18 cellular contexts compared by ENCODE assay signal in genomic region chr9:112137066-112137465, GRCh38. TPM values are rescaled to one million over a fixed set of nuclear protein-coding genes. Genes with fewer than 3 reads are reported as not detected.
DNase-seq lines count a peak whose midpoint lies in the region; ATAC-seq and TF ChIP-seq lines count a peak whose summit lies in the region.
"Had no signal": no experiment of that assay in that cellular context is flagged by ENCODE, and none has a peak within 500 bp of the region (broad histone marks: within the 10 kb centered on the region; RNA-seq: fewer than 3 reads in every experiment).

No MANE protein-coding gene starts in this region.

- H3K14ac ChIP-seq in mesenchymal stem cell (ENCODE audit: low read length in 2 of 2): no peak overlapping the region

- H3K9ac ChIP-seq in mesenchymal stem cell (ENCODE audit: low read length): no peak overlapping the region
- H3K9ac ChIP-seq: GM23248 had no signal

- WGBS in mesenchymal stem cell: 100% methylated on average over 1 of the region's 3 CpGs

- H3K27me3 Mint-ChIP-seq in nephron (ENCODE audit: low read depth): no peaks in the 10 kb centered on the region
- H3K27me3 Mint-ChIP-seq: CD4-positive, alpha-beta memory T cell had no signal

- peaks cover 13% of the 10 kb centered on the region for H3K9me3 Mint-ChIP-seq in nephron
- H3K9me3 Mint-ChIP-seq: CD4-positive, alpha-beta memory T cell had no signal

- intact Hi-C loops in sciatic nerve (cut with DNase I): no loop called here

- H2BK15ac ChIP-seq in mesenchymal stem cell (ENCODE audit: low read depth, poor library complexity, severe bottlenecking): no peak overlapping the region

- peak overlapping the region; percentile 57 for H2AK5ac ChIP-seq in mesenchymal stem cell (ENCODE audit: low read length, severe bottlenecking)

- peaks cover 8% of the 10 kb centered on the region for H3K9me3 ChIP-seq in mesenchymal stem cell (ENCODE audit: control insufficient read depth, low read length)

- H3K4me3 Mint-ChIP-seq in nephron: no peak overlapping the region
- H3K4me3 Mint-ChIP-seq: CD4-positive, alpha-beta memory T cell had no signal

- no peak overlapping the region for H2BK5ac ChIP-seq in mesenchymal stem cell (ENCODE audit: low read depth, low read length, poor library complexity, severe bottlenecking)

- H2AFZ ChIP-seq in mesenchymal stem cell (ENCODE audit: low read depth, low read length): no peak overlapping the region
- H2AFZ ChIP-seq: GM23248 had no signal

- no peak overlapping the region for H2BK120ac ChIP-seq in mesenchymal stem cell (ENCODE audit: low read depth, low read length)

- ATAC-seq in sciatic nerve: no peak
- ATAC-seq: A549, GM12878 had no signal

- no peak overlapping the region for H4K8ac ChIP-seq in mesenchymal stem cell (ENCODE audit: low read length)

- H3K4me2 ChIP-seq in mesenchymal stem cell (ENCODE audit: low read length, poor library complexity, severe bottlenecking): no peak overlapping the region
- H3K4me2 ChIP-seq: A549 had no signal

- no peaks in the 10 kb centered on the region for H3K27me3 ChIP-seq in mesenchymal stem cell (ENCODE audit: control insufficient read depth in 1 of 2, insufficient read depth in 1 of 2, low read length in 2 of 2)

- H3K27ac Mint-ChIP-seq in nephron: peak overlapping the region in 2 of 3 experiments; percentile 13 to 23
- H3K27ac Mint-ChIP-seq: CD4-positive, alpha-beta memory T cell had no signal

- no peaks in the 10 kb centered on the region for H3K4me1 Mint-ChIP-seq in nephron
- H3K4me1 Mint-ChIP-seq: CD4-positive, alpha-beta memory T cell had no signal

- DNase-seq in caudate nucleus (lab: John Stamatoyannopoulos, UW) (peak in 5 of 61 donors; percentile 1 to 39 (median 13)), mesenchymal stem cell (no peak), GF-D8 (lab: John Stamatoyannopoulos, UW) (no peak), sciatic nerve (ENCODE audit: low spot score) (no peak)
- DNase-seq in effector CD8-positive, alpha-beta T cell (lab: John Stamatoyannopoulos, UW): no peak
- DNase-seq: 8988T; C1 segment of cervical spinal cord; Calu3; CD4-positive, alpha-beta memory T cell; COR-L47; DMS53; DMS79 treated with DMSO at 0.1 percent for 48 hours; GM23248; H7; HCEC 1CT had no signal

- no peak overlapping the region for H3K23ac ChIP-seq in mesenchymal stem cell (ENCODE audit: low read length in 2 of 2)

- no peaks in the 10 kb centered on the region for H3K79me1 ChIP-seq in mesenchymal stem cell (replicated peaks; ENCODE audit: low read length, poor library complexity, severe bottlenecking)

- H4K91ac ChIP-seq in mesenchymal stem cell (ENCODE audit: low read length): no peak overlapping the region

- no peak overlapping the region for H2BK12ac ChIP-seq in mesenchymal stem cell (ENCODE audit: low read length in 2 of 2)

- H3K36me3 Mint-ChIP-seq in nephron (ENCODE audit: low read depth): peaks cover 38% of the 10 kb centered on the region

- H3K27ac ChIP-seq in caudate nucleus (ENCODE audit: low read depth, low read length) (peak overlapping the region; percentile 67), mesenchymal stem cell (ENCODE audit: low read length, poor library complexity, severe bottlenecking) (no peak overlapping the region)
- H3K27ac ChIP-seq: GM23248 had no signal

- H3K4ac ChIP-seq in mesenchymal stem cell (ENCODE audit: low read depth in 1 of 2, low read length in 2 of 2): no peak overlapping the region

- H3K4me3 ChIP-seq in mesenchymal stem cell (ENCODE audit: insufficient read depth in 1 of 2, low read depth in 1 of 2, low read length in 2 of 2): no peak overlapping the region
- H3K4me3 ChIP-seq: A549, GM12878, GM23248 had no signal

- H3K36me3 ChIP-seq in mesenchymal stem cell (ENCODE audit: control insufficient read depth in 1 of 2, insufficient read depth in 2 of 2, low read depth in 1 of 2, low read length in 2 of 2): peaks cover 0 to 5% of the 10 kb centered on the region in 2 experiments

- H3K18ac ChIP-seq in mesenchymal stem cell (ENCODE audit: low read depth in 1 of 2, low read length in 2 of 2): no peak overlapping the region

- no peak for TF ChIP-seq CTCF in nephron (IDR thresholded peaks at IDR 0.05; ENCODE audit: unreplicated experiment in 3 of 3)

- peaks cover 3% of the 10 kb centered on the region for H3K4me1 ChIP-seq in mesenchymal stem cell (ENCODE audit: control insufficient read depth, insufficient read depth, low read depth, low read length)

RNA-seq across cellular contexts. Expression of gene SUSD1, which starts 38.0 kb away (rescaled TPM):
- polyA plus RNA-seq in mesenchymal stem cell (2013, experiment 1 of 2): 19.2 TPM
- polyA plus RNA-seq in mesenchymal stem cell (2013, experiment 2 of 2): 18.5 TPM
- total RNA-seq in sciatic nerve: 12.8 TPM
